8 cellular contexts compared by ENCODE assay signal in the genomic region with DNA sequence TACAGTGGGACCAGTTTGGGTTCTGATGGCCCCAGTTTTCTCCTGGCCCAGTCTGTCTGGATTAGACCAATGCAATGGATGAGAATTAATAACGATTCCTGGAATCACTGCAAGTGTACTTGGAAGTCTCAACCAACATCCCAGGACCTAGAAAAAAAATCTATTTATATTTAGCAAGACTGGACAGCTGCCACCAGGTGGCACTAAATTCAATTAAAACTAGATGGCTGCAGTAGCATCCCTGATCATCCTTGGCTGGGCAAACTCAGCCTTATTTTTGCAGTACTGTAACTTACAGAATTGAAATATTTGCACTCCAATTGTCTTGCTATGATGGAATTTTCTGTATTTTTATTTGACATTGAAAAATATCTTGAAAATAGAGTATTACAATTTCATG.
DNase-seq lines count a peak whose midpoint lies in the region; ATAC-seq, FAIRE-seq and TF ChIP-seq lines count a peak whose summit lies in the region.

No MANE protein-coding gene starts in this region.

- intact Hi-C loops in HCT116 (cut with micrococcal nuclease): loop anchor here (5.0 kb wide), 1 partner anchor 1628 kb away; no protein-coding TSS in a partner anchor
- intact Hi-C loops in HepG2 (cut with micrococcal nuclease; ENCODE audit: unreplicated experiment): no loop called here

- TF ChIP-seq RAD21 in HCT116 (IDR thresholded peaks at IDR 0.05; ENCODE audit: low read depth): no peak
- TF ChIP-seq RAD21 in HepG2 (CRISPR knock-in tag; IDR thresholded peaks at IDR 0.05): no peak

- TF ChIP-seq CTCF in HCT116 (IDR thresholded peaks at IDR 0.05 in 2 of 3, conservative IDR thresholded peaks at IDR 0.05 in 1 of 3; ENCODE audit: borderline replicate concordance in 1 of 3, insufficient read depth in 1 of 3, low read depth in 2 of 3, low read length in 2 of 3) (peak in 2 of 3 experiments; percentile 27 to 43; a peak in 3 of 6 replicates), chondrocyte (IDR thresholded peaks at IDR 0.05) (peak; percentile 89), HepG2 (CRISPR knock-in tag; IDR thresholded peaks at IDR 0.05) (no peak; the same call in 1 of the 2 replicates)

- no peak overlapping the region for H3K27ac ChIP-seq in HCT116 (ENCODE audit: low read depth, low read length)
- no peak overlapping the region for H3K27ac ChIP-seq in HepG2 (ENCODE audit: extremely low read length, insufficient read depth, low read length)

- H3K27me3 Mint-ChIP-seq in T-cell (no peaks in the 10 kb centered on the region), chondrocyte (ENCODE audit: low read depth) (no peaks in the 10 kb centered on the region)

- H3K4me3 Mint-ChIP-seq in T-cell: no peak overlapping the region
- no peak overlapping the region for H3K4me3 Mint-ChIP-seq in chondrocyte (ENCODE audit: unreplicated experiment)

- H2AFZ ChIP-seq in HCT116 (ENCODE audit: low read depth, low read length, poor library complexity, severe bottlenecking) (no peak overlapping the region), HepG2 (ENCODE audit: low read length) (no peak overlapping the region)

- H3K9me3 ChIP-seq in HCT116 (ENCODE audit: control insufficient read depth in 1 of 2, insufficient read depth in 1 of 2, low read depth in 1 of 2, low read length in 2 of 2) (peaks cover 14 to 15% of the 10 kb centered on the region in 2 experiments; a peak in 2 of 4 replicates), HepG2 (ENCODE audit: low read length) (peaks cover 31% of the 10 kb centered on the region)

- no peaks in the 10 kb centered on the region for H3K4me1 ChIP-seq in HCT116 (ENCODE audit: control insufficient read depth in 1 of 2, insufficient read depth in 2 of 2, low read length in 2 of 2)
- H3K4me1 ChIP-seq in HepG2 (ENCODE audit: insufficient read depth, low read length): no peaks in the 10 kb centered on the region

- H3K36me3 Mint-ChIP-seq in T-cell: no peaks in the 10 kb centered on the region
- H3K36me3 Mint-ChIP-seq in chondrocyte (ENCODE audit: low read depth): peaks cover 4% of the 10 kb centered on the region

- BruUV-seq in HCT116 (replicated peaks; lab: Mats Ljungman, UMichigan): no TSS peak
- BruUV-seq in HepG2 (replicated peaks; lab: Mats Ljungman, UMichigan): no TSS peak

- CTCF ChIA-PET in HCT116 (lab: Charles Lee): no interaction called here
- CTCF ChIA-PET in T-cell (lab: Charles Lee): interaction anchor here in 1 of 2 donors (1.1 kb wide), 1 partner anchor 11 kb away, joined by 3 read pairs; no protein-coding TSS in a partner anchor
- CTCF ChIA-PET in HepG2 (lab: Yijun Ruan, JAX; ENCODE audit: low intra/inter-chr PET ratio, low total read pairs): interaction anchor here (1.1 kb wide), 1 partner anchor 1628 kb away, joined by 5 read pairs; no protein-coding TSS in a partner anchor

- TF ChIP-seq EP300 in HepG2 (IDR thresholded peaks at IDR 0.05; ENCODE audit: low read depth in 2 of 2, low read length in 2 of 2) (no peak), HepG2 (CRISPR knock-in tag; IDR thresholded peaks at IDR 0.05; ENCODE audit: borderline replicate concordance) (no peak)

- RAD21 ChIA-PET in HCT116 (lab: Charles Lee; ENCODE audit: low non-redundant PET in 1 of 2, low total read pairs in 2 of 2, uncharacterized antibody in 2 of 2, unreplicated experiment in 2 of 2): no interaction called here

- H3K9ac ChIP-seq in HCT116 (ENCODE audit: low read length) (no peak overlapping the region), HepG2 (ENCODE audit: insufficient read depth, low read depth, low read length) (no peak overlapping the region)

- no peak for FAIRE-seq in HepG2 (lab: Jason Lieb, UNC)

- peaks cover 0 to 3% (median 0%) of the 10 kb centered on the region in 3 donors for H3K4me1 Mint-ChIP-seq in T-cell
- peaks cover 22% of the 10 kb centered on the region for H3K4me1 Mint-ChIP-seq in chondrocyte (ENCODE audit: low read depth)

- DNase-seq in DMS114 treated with DMSO at 0.1 percent for 48 hours (lab: John Stamatoyannopoulos, UW; ENCODE audit: unreplicated experiment) (peak; percentile 55), HCT116 (ENCODE audit: low read depth, low spot score) (peak; percentile 7), NCI-H146 treated with DMSO at 0.1 percent for 48 hours (lab: John Stamatoyannopoulos, UW; ENCODE audit: unreplicated experiment) (peak; percentile 13), T-cell (peak in 21 of 34 experiments; percentile 2 to 27 (median 11)), chondrocyte (ENCODE audit: low spot score) (no peak), HepG2 (ENCODE audit: low spot score) (peak; percentile 26), superior temporal gyrus (ENCODE audit: extremely low spot score) (peak; percentile 81)

- TF ChIP-seq POLR2A in HCT116 (IDR thresholded peaks at IDR 0.05; ENCODE audit: borderline replicate concordance, extremely low read depth, insufficient read depth, insufficient read length): no peak
- no peak for TF ChIP-seq POLR2A in HepG2 (IDR thresholded peaks at IDR 0.05; ENCODE audit: insufficient read depth in 1 of 2, low read depth in 2 of 2, low read length in 2 of 2)

- ATAC-seq in HCT116 (no peak), T-cell (replicated peaks in 1 of 4) (no peak), HepG2 (peak; percentile 60; the same call in 2 of the 3 replicates), GM19328 (IDR thresholded peaks at IDR 0.05; ENCODE audit: unreplicated experiment) (no peak)

- in situ Hi-C loops in HepG2 (cut with HindIII; ENCODE audit: extremely low pct_ligation_motif_present, low pct_unique_long_range_greater_than_20kb): loop anchor here (10.0 kb wide), 1 partner anchor 1631 kb away; no protein-coding TSS in a partner anchor

- H3K79me2 ChIP-seq in HCT116 (ENCODE audit: insufficient read depth, low read length): no peaks in the 10 kb centered on the region
- H3K79me2 ChIP-seq in HepG2 (ENCODE audit: insufficient read depth, low read length): no peaks in the 10 kb centered on the region

- no peaks in the 10 kb centered on the region for H3K9me2 ChIP-seq in HCT116 (ENCODE audit: insufficient read depth)

- POLR2A ChIA-PET in HCT116 (lab: Charles Lee): no interaction called here
- POLR2A ChIA-PET in T-cell (lab: Charles Lee): no interaction called here
- POLR2A ChIA-PET in HepG2 (lab: Yijun Ruan, JAX): no interaction called here

- H3K9me3 Mint-ChIP-seq in T-cell (peaks cover 0 to 4% (median 0%) of the 10 kb centered on the region in 3 donors), chondrocyte (ENCODE audit: low read depth) (peaks cover 10% of the 10 kb centered on the region)

- no peak overlapping the region for H3K27ac Mint-ChIP-seq in T-cell
- no peak overlapping the region for H3K27ac Mint-ChIP-seq in chondrocyte (ENCODE audit: unreplicated experiment)

- 0% methylated on average over 1 of the region's 1 CpG for WGBS in HepG2 (ENCODE audit: low lambda C conversion rate)

- H3K27me3 ChIP-seq in HCT116 (ENCODE audit: insufficient read depth, low read length): no peaks in the 10 kb centered on the region
- H3K27me3 ChIP-seq in HepG2 (ENCODE audit: control insufficient read depth in 1 of 2, insufficient read depth in 2 of 2, low read length in 2 of 2): no peaks in the 10 kb centered on the region

- H3K4me2 ChIP-seq in HCT116 (ENCODE audit: low read length) (no peak overlapping the region), HepG2 (ENCODE audit: low read depth, low read length) (no peak overlapping the region)

- H3K36me3 ChIP-seq in HCT116 (ENCODE audit: control insufficient read depth in 1 of 2, insufficient read depth in 2 of 2, low read length in 2 of 2): no peaks in the 10 kb centered on the region
- H3K36me3 ChIP-seq in HepG2 (replicated peaks in 1 of 2; ENCODE audit: control insufficient read depth in 1 of 2, insufficient read depth in 2 of 2, low read length in 2 of 2): no peaks in the 10 kb centered on the region

- H3K4me3 ChIP-seq in HCT116 (replicated peaks in 1 of 2; ENCODE audit: low read depth in 1 of 2, low read length in 2 of 2) (no peak overlapping the region), HepG2 (replicated peaks in 1 of 3; ENCODE audit: insufficient read depth in 1 of 3, low read depth in 2 of 3, low read length in 3 of 3) (no peak overlapping the region)

- H4K20me1 ChIP-seq in HCT116 (ENCODE audit: insufficient read depth) (no peaks in the 10 kb centered on the region), HepG2 (ENCODE audit: insufficient read depth, low read length) (no peaks in the 10 kb centered on the region)

TF ChIP-seq in HCT116, 20 proteins besides CTCF, POLR2A, EP300 and RAD21 (continues in another document):
- no peak for TF ChIP-seq CEBPB (IDR thresholded peaks at IDR 0.05; ENCODE audit: low read depth)
- no peak for TF ChIP-seq ELF1 (IDR thresholded peaks at IDR 0.05; ENCODE audit: borderline replicate concordance, low read depth)
- TF ChIP-seq FOSL1 (IDR thresholded peaks at IDR 0.05; ENCODE audit: low read depth): no peak
- TF ChIP-seq EGR1 (IDR thresholded peaks at IDR 0.05; ENCODE audit: low read depth): no peak

TF ChIP-seq in HepG2, 621 proteins besides CTCF, POLR2A, EP300 and RAD21:
- TF ChIP-seq SMC3 (IDR thresholded peaks at IDR 0.05; ENCODE audit: low read length): peak; percentile 62
- TF ChIP-seq STAG1 (CRISPR knock-in tag; IDR thresholded peaks at IDR 0.05): peak; percentile 41; the same call in 1 of the 2 replicates
- TF ChIP-seq NBN (conservative IDR thresholded peaks at IDR 0.05): no peak
- TF ChIP-seq ZNF761 (CRISPR knock-in tag; conservative IDR thresholded peaks at IDR 0.05): no peak
